In genomic region chr7:7681191-7681935, GRCh38 we compare ENCODE assay signal across 8 cellular contexts. TPM values are rescaled to one million over a fixed set of nuclear protein-coding genes. Genes with fewer than 3 reads are reported as not detected.
DNase-seq lines count a peak whose midpoint lies in the region; ATAC-seq and TF ChIP-seq lines count a peak whose summit lies in the region.

No MANE protein-coding gene starts in this region.

- peak; percentile 52 for TF ChIP-seq CTCF in progenitor cell of endocrine pancreas (IDR thresholded peaks at IDR 0.05; ENCODE audit: unreplicated experiment)

- H3K36me3 Mint-ChIP-seq in activated T-helper 17 cell treated with anti-CD3 and anti-CD28 coated beads, Interleukin-2, amount 50 U/mL, for 72 hours (ENCODE audit: low read depth), result peaks cover 11% of the 10 kb centered on the region
- peaks cover 8% of the 10 kb centered on the region for H3K36me3 Mint-ChIP-seq in progenitor cell of endocrine pancreas (ENCODE audit: insufficient read depth)

- peaks cover 7% of the 10 kb centered on the region for H3K4me1 Mint-ChIP-seq in activated T-helper 17 cell treated with anti-CD3 and anti-CD28 coated beads, Interleukin-2, amount 50 U/mL, for 72 hours
- no peaks in the 10 kb centered on the region for H3K4me1 Mint-ChIP-seq in progenitor cell of endocrine pancreas (ENCODE audit: low read depth)

- ATAC-seq in GM19023 (IDR thresholded peaks at IDR 0.05; ENCODE audit: unreplicated experiment) (peak; percentile 63), HG03442 (IDR thresholded peaks at IDR 0.05; ENCODE audit: unreplicated experiment) (peak; percentile 80)
- peak; percentile 71 for ATAC-seq in activated T-helper 17 cell treated with anti-CD3 and anti-CD28 coated beads, Interleukin-2, amount 50 U/mL, for 72 hours (replicated peaks)

- H3K9me3 Mint-ChIP-seq in activated T-helper 17 cell treated with anti-CD3 and anti-CD28 coated beads, Interleukin-2, amount 50 U/mL, for 72 hours, result no peaks in the 10 kb centered on the region
- peaks cover 7% of the 10 kb centered on the region for H3K9me3 Mint-ChIP-seq in progenitor cell of endocrine pancreas (ENCODE audit: low read depth)

- no peaks in the 10 kb centered on the region for H3K27me3 Mint-ChIP-seq in activated T-helper 17 cell treated with anti-CD3 and anti-CD28 coated beads, Interleukin-2, amount 50 U/mL, for 72 hours
- no peaks in the 10 kb centered on the region for H3K27me3 Mint-ChIP-seq in progenitor cell of endocrine pancreas

- H3K27ac Mint-ChIP-seq in activated T-helper 17 cell treated with anti-CD3 and anti-CD28 coated beads, Interleukin-2, amount 50 U/mL, for 72 hours, result peak overlapping the region; percentile 16
- H3K27ac Mint-ChIP-seq in progenitor cell of endocrine pancreas, result no peak overlapping the region

- DNase-seq in COLO829 (ENCODE audit: low spot score), result peak; percentile 48
- peak; percentile 64 to 87 for DNase-seq in NCI-H524 (lab: John Stamatoyannopoulos, UW)
- DNase-seq in germinal center (ENCODE audit: low spot score), result peak; percentile 36
- no peak for DNase-seq in progenitor cell of endocrine pancreas (ENCODE audit: low spot score, unreplicated experiment)
- no peak for DNase-seq in HuH-7.5 (ENCODE audit: low spot score)

- peak overlapping the region; percentile 50 for H3K4me3 Mint-ChIP-seq in activated T-helper 17 cell treated with anti-CD3 and anti-CD28 coated beads, Interleukin-2, amount 50 U/mL, for 72 hours
- no peak overlapping the region for H3K4me3 Mint-ChIP-seq in progenitor cell of endocrine pancreas (ENCODE audit: low read depth)

RNA-seq across cellular contexts. Expression of gene RPA3, which starts 37.0 kb away (rescaled TPM):
- 100 to 1,000 TPM; 102 to 136 TPM for total RNA-seq in activated T-helper 17 cell treated with anti-CD3 and anti-CD28 coated beads, Interleukin-2, amount 50 U/mL, for 72 hours
- total RNA-seq in progenitor cell of endocrine pancreas, result 39.5 and 39.6 TPM in 2 replicates

RNA-seq across cellular contexts. Expression of gene UMAD1, which starts 40.8 kb away (rescaled TPM):
- total RNA-seq in activated T-helper 17 cell treated with anti-CD3 and anti-CD28 coated beads, Interleukin-2, amount 50 U/mL, for 72 hours, result 10 to 100 TPM in 1 of 2 donors, 1 to 10 TPM in 1; 9.4 to 11.7 TPM
- 12.1 and 12.8 TPM in 2 replicates for total RNA-seq in progenitor cell of endocrine pancreas

Comparison
In these comparisons a context has a peak if more than half of its experiments do, and no peak if none do; other contexts are left out.
1. DNase-seq: peak in COLO829 (single experiment), NCI-H524 (2 of 2) and germinal center (single experiment); none in progenitor cell of endocrine pancreas (single experiment) and HuH-7.5 (single experiment).
2. Peak in every context shown above with its lines, with median percentiles within 50 percentile points of each other: ATAC-seq.